6 cellular contexts compared by ENCODE assay signal in the genomic region with DNA sequence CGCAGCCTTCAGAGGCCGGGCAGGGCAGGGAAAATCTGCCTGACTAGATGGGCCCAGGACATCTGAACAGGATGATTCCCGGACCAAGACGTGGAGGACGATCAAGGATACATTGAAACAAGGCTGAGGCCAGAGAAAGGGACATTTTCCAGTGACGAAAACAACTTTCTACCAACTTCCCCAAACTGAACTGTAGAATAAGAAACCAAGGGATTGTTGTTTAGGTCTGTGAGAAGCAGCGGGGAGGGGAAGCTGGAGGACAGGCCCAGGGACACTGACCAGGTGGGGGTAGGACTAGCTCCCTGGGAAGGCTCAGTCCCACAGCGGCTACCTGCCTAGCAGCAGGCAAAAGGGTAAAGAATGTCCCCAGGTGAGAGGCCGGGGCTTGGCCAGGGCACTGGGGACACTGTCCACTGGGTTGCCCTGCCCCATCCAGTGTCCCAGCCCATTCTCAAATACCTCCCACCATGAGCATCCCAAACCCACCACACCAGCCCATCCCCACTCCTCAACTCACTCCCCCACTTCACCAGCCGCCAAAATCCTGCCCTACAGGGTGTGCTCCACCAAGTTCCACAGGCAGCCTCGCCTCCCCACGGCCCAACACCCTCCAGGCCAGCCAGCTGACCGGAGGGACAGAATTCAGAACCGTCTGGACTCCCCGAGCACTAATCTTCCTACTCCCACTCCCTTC.
DNase-seq lines count a peak whose midpoint lies in the region; ATAC-seq and TF ChIP-seq lines count a peak whose summit lies in the region.

No MANE protein-coding gene starts in this region.

- ATAC-seq in GM21515 (IDR thresholded peaks at IDR 0.05; ENCODE audit: unreplicated experiment), result no peak

- H3K27ac ChIP-seq in muscle layer of colon (ENCODE audit: low read depth, low read length), result peak overlapping the region; percentile 100

- peak overlapping the region; percentile 73 for H3K4me3 ChIP-seq in GM06990 (replicated peaks; ENCODE audit: low read depth, low read length)
- peak overlapping the region; percentile 99 for H3K4me3 ChIP-seq in astrocyte of the cerebellum (ENCODE audit: low read depth, low read length)
- peak overlapping the region; percentile 94 to 99 for H3K4me3 ChIP-seq in muscle layer of colon (ENCODE audit: low read depth in 1 of 2, low read length in 2 of 2)

- H3K36me3 ChIP-seq in GM06990 (ENCODE audit: control insufficient read depth, insufficient read depth, low read length) (no peaks in the 10 kb centered on the region), muscle layer of colon (ENCODE audit: insufficient read depth, low read length) (no peaks in the 10 kb centered on the region)

- no peak for TF ChIP-seq POLR2A in erythroblast (IDR thresholded peaks at IDR 0.05; ENCODE audit: low read length)

- DNase-seq in GM06990 (ENCODE audit: extremely low read depth, insufficient read length) (no peak), astrocyte of the cerebellum (ENCODE audit: low read depth) (no peak), erythroblast (lab: John Stamatoyannopoulos, UW) (no peak)
- no peak for DNase-seq in stimulated activated CD4-positive, alpha-beta T cell treated with anti-CD3 and anti-CD28 coated beads, Interleukin-2, amount 100 ng/mL, for 24 hours

- H3K27me3 ChIP-seq in GM06990 (replicated peaks; ENCODE audit: control insufficient read depth, insufficient read depth, low read length) (no peaks in the 10 kb centered on the region), muscle layer of colon (ENCODE audit: control insufficient read depth in 1 of 2, insufficient read depth in 2 of 2, low read length in 2 of 2) (no peaks in the 10 kb centered on the region)

- peaks cover 56% of the 10 kb centered on the region for H3K4me1 ChIP-seq in muscle layer of colon (ENCODE audit: insufficient read depth, low read length)

- no peaks in the 10 kb centered on the region for H3K9me3 ChIP-seq in muscle layer of colon (ENCODE audit: low read length)

- peak overlapping the region; percentile 100 for H3K9ac ChIP-seq in muscle layer of colon (ENCODE audit: low read length)

- no peak for TF ChIP-seq CTCF in GM06990 (IDR thresholded peaks at IDR 0.05; ENCODE audit: insufficient read depth, low read length, poor library complexity, severe bottlenecking)
- no peak for TF ChIP-seq CTCF in astrocyte of the cerebellum (IDR thresholded peaks at IDR 0.05; ENCODE audit: low read depth, low read length, missing control alignments)

- in situ Hi-C loops in astrocyte of the cerebellum (cut with HindIII; ENCODE audit: low sequenced_read_pairs), result no loop called here
